ENCODE assay signal across 23 cellular contexts in the genomic region with DNA sequence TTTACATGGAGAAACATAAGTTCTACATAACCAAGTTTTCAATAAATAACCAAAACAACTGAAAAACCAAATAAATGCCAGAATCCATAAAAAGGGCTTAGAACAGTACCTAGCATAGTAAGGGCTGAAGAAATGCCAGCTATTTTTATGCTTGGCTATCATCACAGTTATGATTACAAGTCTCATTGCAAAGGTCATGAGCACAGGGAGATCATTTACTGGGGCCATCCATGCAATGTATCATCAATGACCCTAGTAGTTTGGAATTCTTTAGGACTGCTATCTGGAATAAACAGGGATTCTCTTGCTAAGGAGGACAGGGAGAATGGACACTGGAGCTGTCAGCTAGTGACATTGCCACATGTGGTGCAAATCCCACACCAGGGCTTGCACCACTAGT.
"Had no signal": no experiment of that assay in that cellular context is flagged by ENCODE, and none has a peak within 500 bp of the region (broad histone marks: within the 10 kb centered on the region; RNA-seq: fewer than 3 reads in every experiment).

No MANE protein-coding gene starts in this region.

- H3K79me2 ChIP-seq: parathyroid adenoma had no signal

- H3K9me3 Mint-ChIP-seq: central memory CD8-positive, alpha-beta T cell; endodermal cell; natural killer cell had no signal

- H3K27ac ChIP-seq: ascending aorta, colonic mucosa, epithelial cell of prostate, gastroesophageal sphincter, heart right ventricle, neutrophil, parathyroid adenoma, thoracic aorta, upper lobe of right lung had no signal

- H3K4me1 Mint-ChIP-seq: central memory CD8-positive, alpha-beta T cell; endodermal cell; natural killer cell had no signal

- H3K4me3 Mint-ChIP-seq: activated CD8-positive, alpha-beta T cell treated with anti-CD3 and anti-CD28 coated beads, Interleukin-2, amount 10 ng/mL, durations not matched to agents 7 days and 5 days; central memory CD8-positive, alpha-beta T cell; endodermal cell; natural killer cell; stimulated activated naive B cell treated with anti-CD40 and anti-IgM and Interleukin-4, amounts not matched to agents 10 μg/mL and 1 μg/mL and 100 μg/mL, for 72 hours had no signal

- H3K36me3 Mint-ChIP-seq: natural killer cell; stimulated activated naive B cell treated with anti-CD40 and anti-IgM and Interleukin-4, amounts not matched to agents 10 μg/mL and 1 μg/mL and 100 μg/mL, for 72 hours had no signal

- H2AFZ ChIP-seq: parathyroid adenoma had no signal

- H3K9ac ChIP-seq: parathyroid adenoma had no signal

- H3K27ac Mint-ChIP-seq: activated CD8-positive, alpha-beta T cell treated with anti-CD3 and anti-CD28 coated beads, Interleukin-2, amount 10 ng/mL, durations not matched to agents 7 days and 5 days; endodermal cell; natural killer cell; stimulated activated naive B cell treated with anti-CD40 and anti-IgM and Interleukin-4, amounts not matched to agents 10 μg/mL and 1 μg/mL and 100 μg/mL, for 72 hours had no signal

- DNase-seq: activated CD4-positive, alpha-beta T cell treated with anti-CD3 and anti-CD28 coated beads for 48 hours; activated CD4-positive, CD25-positive, alpha-beta regulatory T cell; activated CD8-positive, alpha-beta T cell treated with anti-CD3 and anti-CD28 coated beads, Interleukin-2, amount 10 ng/mL, durations not matched to agents 7 days and 5 days; activated effector memory CD4-positive, alpha-beta T cell treated with Interleukin-2 at 50 U/mL for 16 hours; activated naive CD4-positive, alpha-beta T cell treated with anti-CD3 and anti-CD28 coated beads, Interleukin-2, amount 50 U/mL, for 16 hours; activated T-cell treated with anti-CD3 and anti-CD28 coated beads, Interleukin-2, amount 50 U/mL, for 48 hours; colonic mucosa; endodermal cell; heart right ventricle; left colon; natural killer cell; stimulated activated CD4-positive, alpha-beta T cell treated with anti-CD3 and anti-CD28 coated beads, Interleukin-4, amount 100 ng/mL, for 4 hours; stimulated activated naive B cell treated with anti-CD40 and anti-IgM and Interleukin-4, amounts not matched to agents 10 μg/mL and 1 μg/mL and 100 μg/mL, for 72 hours; T1000; upper lobe of right lung had no signal

- H3K9me3 ChIP-seq: ascending aorta, colonic mucosa, gastroesophageal sphincter, heart right ventricle, neutrophil, thoracic aorta, upper lobe of right lung had no signal

- H3K4me1 ChIP-seq: ascending aorta, colonic mucosa, gastroesophageal sphincter, parathyroid adenoma, upper lobe of right lung had no signal

- H3K4me3 ChIP-seq: ascending aorta, colonic mucosa, gastroesophageal sphincter, heart right ventricle, lung, thoracic aorta, upper lobe of right lung had no signal

- H3K36me3 ChIP-seq: ascending aorta, colonic mucosa, gastroesophageal sphincter, heart right ventricle, neutrophil, thoracic aorta, upper lobe of right lung had no signal

- H3K27me3 ChIP-seq: ascending aorta, colonic mucosa, gastroesophageal sphincter, heart right ventricle, neutrophil, upper lobe of right lung had no signal
